ENCODE assay signal across 8 cellular contexts in genomic region chr4:96366632-96367031, GRCh38.
"Had no signal": no experiment of that assay in that cellular context is flagged by ENCODE, and none has a peak within 500 bp of the region (broad histone marks: within the 10 kb centered on the region; RNA-seq: fewer than 3 reads in every experiment).

No MANE protein-coding gene starts in this region.

- DNase-seq: GM23248, GOT3, H7, HFFc6, KG1 had no signal

- H3K36me3 ChIP-seq: HAP-1 had no signal

- H3K4me3 ChIP-seq: GM23248, HAP-1 had no signal

- H3K9me3 ChIP-seq: HAP-1 had no signal

- H2AFZ ChIP-seq: GM23248 had no signal

- H3K9ac ChIP-seq: GM23248 had no signal

- H3K27ac ChIP-seq: GM23248, HL-60 had no signal

- ATAC-seq: HCT116 had no signal
